9 cellular contexts compared by ENCODE assay signal in the genomic region with DNA sequence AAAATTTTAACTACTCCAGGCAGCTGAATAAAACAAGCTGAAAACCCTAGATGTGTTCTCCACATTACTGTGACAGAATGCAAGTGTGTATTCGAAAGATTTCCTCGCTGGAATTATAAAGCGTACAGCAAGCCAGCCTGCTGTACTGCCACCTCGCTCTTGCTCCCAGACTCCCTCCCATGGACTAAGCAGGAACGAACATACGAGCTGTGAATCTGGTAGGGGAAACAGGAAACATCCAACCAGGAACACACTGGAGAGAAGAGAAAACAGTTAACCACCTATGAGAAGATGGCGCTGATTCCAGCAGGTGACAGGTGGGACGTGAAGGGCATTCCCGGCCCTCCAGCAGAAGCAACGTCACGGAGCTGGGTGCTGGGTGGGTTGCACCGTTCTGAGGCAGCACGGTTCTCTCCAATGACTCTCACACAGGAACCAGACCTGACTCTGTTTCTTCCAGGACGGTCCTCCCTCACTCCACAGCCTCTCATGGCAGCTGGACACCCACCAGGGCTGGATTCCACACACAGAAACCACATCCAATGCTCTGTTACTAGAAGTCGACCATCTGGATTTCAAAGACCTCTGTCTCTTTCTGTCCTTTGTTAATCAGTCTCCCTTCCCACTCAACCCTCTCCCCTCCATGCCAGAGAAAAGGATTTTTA.
DNase-seq lines count a peak whose midpoint lies in the region; ATAC-seq and TF ChIP-seq lines count a peak whose summit lies in the region.
"Had no signal": no experiment of that assay in that cellular context is flagged by ENCODE, and none has a peak within 500 bp of the region (broad histone marks: within the 10 kb centered on the region; RNA-seq: fewer than 3 reads in every experiment).

No MANE protein-coding gene starts in this region.

- CTCF ChIA-PET in SK-N-SH (lab: Yijun Ruan, JAX): interaction anchor here (0.7 to 2.8 kb wide), 22 partner anchors 10 to 250 kb away, joined by 3 to 18 read pairs (median 4); no protein-coding TSS in a partner anchor

- peaks cover 16% of the 10 kb centered on the region for H3K79me2 ChIP-seq in SK-N-SH (ENCODE audit: insufficient read depth)

- peak; percentile 66 for TF ChIP-seq RAD21 in SK-N-SH (IDR thresholded peaks at IDR 0.05; ENCODE audit: low read length)

- no peaks in the 10 kb centered on the region for H3K9me3 Mint-ChIP-seq in activated T-cell treated with anti-CD3 and anti-CD28 coated beads, Interleukin-2, amount 50 U/mL, for 4 hours

- peak overlapping the region; percentile 14 to 35; a peak in 2 of 4 replicates for H3K4me3 ChIP-seq in SK-N-SH (ENCODE audit: low read depth in 2 of 2, low read length in 1 of 2)
- H3K4me3 ChIP-seq in cardiac muscle cell: no peak overlapping the region

- peaks cover 4% of the 10 kb centered on the region; the same call in 1 of the 2 replicates for H4K20me1 ChIP-seq in SK-N-SH (ENCODE audit: insufficient read depth)

- DNase-seq in ELR (ENCODE audit: low read depth) (peak; percentile 9), SK-N-SH (peak; percentile 63), cardiac muscle cell (ENCODE audit: low read depth in 1 of 2, low spot score in 1 of 2) (peak; percentile 45 to 80), pulmonary artery endothelial cell (ENCODE audit: low read depth, low spot score) (peak; percentile 19), NCI-H345 (lab: John Stamatoyannopoulos, UW) (no peak), NCI-H187 (lab: John Stamatoyannopoulos, UW) (no peak)
- no peak for DNase-seq in activated T-cell treated with anti-CD3 and anti-CD28 coated beads, Interleukin-2, amount 50 U/mL, for 4 hours
- no peak for DNase-seq in activated CD4-positive, alpha-beta T cell treated with anti-CD3 and anti-CD28 coated beads for 48 hours
- DNase-seq: activated naive CD8-positive, alpha-beta T cell treated with anti-CD3 and anti-CD28 coated beads, Interleukin-2, amount 10 ng/mL, durations not matched to agents 7 days and 5 days had no signal

- ATAC-seq in activated T-cell treated with anti-CD3 and anti-CD28 coated beads, Interleukin-2, amount 50 U/mL, for 4 hours: no peak

- peaks cover 9% of the 10 kb centered on the region for H3F3A ChIP-seq in SK-N-SH (replicated peaks; ENCODE audit: insufficient read depth)

- H3K27me3 Mint-ChIP-seq in activated T-cell treated with anti-CD3 and anti-CD28 coated beads, Interleukin-2, amount 50 U/mL, for 4 hours (ENCODE audit: low read depth): no peaks in the 10 kb centered on the region
- H3K27me3 Mint-ChIP-seq: activated naive CD8-positive, alpha-beta T cell treated with anti-CD3 and anti-CD28 coated beads, Interleukin-2, amount 10 ng/mL, durations not matched to agents 7 days and 5 days had no signal

- no peak overlapping the region for H3K4me3 Mint-ChIP-seq in activated T-cell treated with anti-CD3 and anti-CD28 coated beads, Interleukin-2, amount 50 U/mL, for 4 hours
- H3K4me3 Mint-ChIP-seq: activated naive CD8-positive, alpha-beta T cell treated with anti-CD3 and anti-CD28 coated beads, Interleukin-2, amount 10 ng/mL, durations not matched to agents 7 days and 5 days had no signal

- TF ChIP-seq CTCF in SK-N-SH (IDR thresholded peaks at IDR 0.05): peak; percentile 45
- TF ChIP-seq CTCF in cardiac muscle cell (IDR thresholded peaks at IDR 0.05; ENCODE audit: low read depth, low read length): peak; percentile 64

- no peaks in the 10 kb centered on the region for H3K36me3 ChIP-seq in SK-N-SH (replicated peaks in 1 of 2; ENCODE audit: control insufficient read depth in 1 of 2, insufficient read depth in 2 of 2, low read length in 1 of 2)
- no peaks in the 10 kb centered on the region for H3K36me3 ChIP-seq in cardiac muscle cell

- H3K9ac ChIP-seq in SK-N-SH: peak overlapping the region; percentile 35; the same call in 1 of the 2 replicates

- POLR2A ChIA-PET in SK-N-SH (lab: Yijun Ruan, JAX): no interaction called here

- peak overlapping the region; percentile 78 to 82 for H3K27ac ChIP-seq in SK-N-SH (ENCODE audit: low read depth in 2 of 2, low read length in 1 of 2)
- H3K27ac ChIP-seq in cardiac muscle cell: peak overlapping the region; percentile 87

- H3K27me3 ChIP-seq in SK-N-SH (ENCODE audit: insufficient read depth) (no peaks in the 10 kb centered on the region), cardiac muscle cell (no peaks in the 10 kb centered on the region)

- TF ChIP-seq EP300 in SK-N-SH (IDR thresholded peaks at IDR 0.05; ENCODE audit: borderline replicate concordance in 1 of 2, low read depth in 1 of 2, low read length in 1 of 2): no peak

- peaks cover 34% of the 10 kb centered on the region for H3K4me1 Mint-ChIP-seq in activated T-cell treated with anti-CD3 and anti-CD28 coated beads, Interleukin-2, amount 50 U/mL, for 4 hours (ENCODE audit: low read depth)

- H3K9me3 ChIP-seq in SK-N-SH: no peaks in the 10 kb centered on the region
- H3K9me3 ChIP-seq in cardiac muscle cell (ENCODE audit: low read depth): no peaks in the 10 kb centered on the region

- H3K36me3 Mint-ChIP-seq in activated T-cell treated with anti-CD3 and anti-CD28 coated beads, Interleukin-2, amount 50 U/mL, for 4 hours (ENCODE audit: insufficient read depth): peaks cover 11% of the 10 kb centered on the region

- WGBS in SK-N-SH (ENCODE audit: low lambda C conversion rate): 29% methylated on average over 15 of the region's 15 CpGs

- no peaks in the 10 kb centered on the region for H3K9me2 ChIP-seq in SK-N-SH

- H3K4me1 ChIP-seq in SK-N-SH (ENCODE audit: control insufficient read depth in 1 of 2, insufficient read depth in 2 of 2, low read depth in 1 of 2, low read length in 1 of 2): peaks cover 34 to 46% of the 10 kb centered on the region in 2 experiments; a peak in 3 of 4 replicates
- peaks cover 63% of the 10 kb centered on the region for H3K4me1 ChIP-seq in cardiac muscle cell (ENCODE audit: low read depth)

- H2AFZ ChIP-seq in SK-N-SH (ENCODE audit: low read depth): no peak overlapping the region

- peak overlapping the region; percentile 68; the same call in 1 of the 2 replicates for H3K4me2 ChIP-seq in SK-N-SH

TF ChIP-seq in SK-N-SH, 30 proteins besides CTCF, POLR2A, EP300 and RAD21:
- TF ChIP-seq, protein P1, sequence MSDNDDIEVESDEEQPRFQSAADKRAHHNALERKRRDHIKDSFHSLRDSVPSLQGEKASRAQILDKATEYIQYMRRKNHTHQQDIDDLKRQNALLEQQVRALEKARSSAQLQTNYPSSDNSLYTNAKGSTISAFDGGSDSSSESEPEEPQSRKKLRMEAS (IDR thresholded peaks at IDR 0.05; ENCODE audit: low read depth): no peak
- TF ChIP-seq SMC3 (IDR thresholded peaks at IDR 0.05; ENCODE audit: low read depth, low read length) (peak; percentile 54), MXI1 (IDR thresholded peaks at IDR 0.05; ENCODE audit: low read depth, low read length) (peak; percentile 52)
TF ChIP-seq in SK-N-SH: peak in this region for 2.

Comparison
In these comparisons a context has a peak if more than half of its experiments do, and no peak if none do; other contexts are left out.
1. DNase-seq: peak in ELR (single experiment), SK-N-SH (single experiment), cardiac muscle cell (2 of 2) and pulmonary artery endothelial cell (single experiment); none in NCI-H345 (single experiment), activated T-cell treated with anti-CD3 and anti-CD28 coated beads, Interleukin-2, amount 50 U/mL, for 4 hours (single experiment), activated CD4-positive, alpha-beta T cell treated with anti-CD3 and anti-CD28 coated beads for 48 hours (single experiment) and NCI-H187 (0 of 2).